1 cellular context compared by ENCODE assay signal in genomic region chr17:1593630-1593931, GRCh38.
TF ChIP-seq lines count a peak whose summit lies in the region.

No MANE protein-coding gene starts in this region.

TF ChIP-seq in GM23338, 12 proteins besides CTCF, POLR2A, EP300 and RAD21 (continued from another document):
- TF ChIP-seq ZNF462 (CRISPR knock-in tag; IDR thresholded peaks at IDR 0.05) = no peak
